In the genomic region with DNA sequence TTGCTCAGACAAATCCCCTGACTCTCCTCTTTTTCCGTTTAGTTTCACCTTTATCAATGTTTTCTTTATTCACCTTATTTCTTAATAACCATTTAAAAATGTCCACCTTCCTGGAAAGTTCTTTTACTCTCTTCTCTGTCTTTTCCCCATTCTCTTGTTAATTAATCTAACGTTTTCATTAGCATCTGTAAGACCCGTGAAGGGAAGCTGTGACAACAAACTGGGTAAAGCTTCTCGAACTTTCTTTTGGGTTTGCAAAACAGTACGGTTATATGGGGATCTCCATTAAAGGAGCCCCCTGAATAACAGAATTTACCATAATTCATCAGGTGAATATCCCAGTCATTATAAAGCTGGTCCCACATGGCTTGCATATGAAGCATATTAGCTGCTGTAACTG, we compare ENCODE assay signal across 22 cellular contexts. TPM values are rescaled to one million over a fixed set of nuclear protein-coding genes. Genes with fewer than 3 reads are reported as not detected.
"Had no signal": no experiment of that assay in that cellular context is flagged by ENCODE, and none has a peak within 500 bp of the region (broad histone marks: within the 10 kb centered on the region; RNA-seq: fewer than 3 reads in every experiment).

No MANE protein-coding gene starts in this region.

- H3K4me1 Mint-ChIP-seq: naive B cell; stimulated activated effector memory CD8-positive, alpha-beta T cell treated with anti-CD3 and anti-CD28 coated beads, Interleukin-12 subunit alpha, Interleukin-12 subunit beta, amount 100 ng/mL, for 72 hours had no signal

- H3K27me3 ChIP-seq: esophagus muscularis mucosa, gastrocnemius medialis, right lobe of liver, suprapubic skin, thyroid gland had no signal

- H3K9me3 ChIP-seq: right lobe of liver, suprapubic skin, thyroid gland had no signal

- H3K36me3 ChIP-seq: esophagus muscularis mucosa, gastrocnemius medialis, neutrophil, right lobe of liver, suprapubic skin, thyroid gland had no signal

- H3K27me3 Mint-ChIP-seq: type B pancreatic cell had no signal

- H3K27ac ChIP-seq: epithelial cell of prostate, esophagus muscularis mucosa, neutrophil, psoas muscle, right lobe of liver, suprapubic skin had no signal

- H3K4me3 ChIP-seq: esophagus muscularis mucosa, gastrocnemius medialis, lung, psoas muscle, right lobe of liver, suprapubic skin, thyroid gland had no signal

- H3K27ac Mint-ChIP-seq: nephron progenitor cell; stimulated activated effector memory CD8-positive, alpha-beta T cell treated with anti-CD3 and anti-CD28 coated beads, Interleukin-12 subunit alpha, Interleukin-12 subunit beta, amount 100 ng/mL, for 72 hours; type B pancreatic cell had no signal

- H3K36me3 Mint-ChIP-seq: stimulated activated effector memory CD8-positive, alpha-beta T cell treated with anti-CD3 and anti-CD28 coated beads, Interleukin-12 subunit alpha, Interleukin-12 subunit beta, amount 100 ng/mL, for 72 hours; type B pancreatic cell had no signal

- H3K4me1 ChIP-seq: esophagus muscularis mucosa, right lobe of liver, suprapubic skin had no signal

- DNase-seq: effector memory CD4-positive, alpha-beta T cell; gastrocnemius medialis; left colon; left ventricle myocardium superior; mesenchymal stem cell; naive B cell; nephron progenitor cell; psoas muscle; retina; right lobe of liver; stimulated activated CD4-positive, alpha-beta T cell treated with anti-CD3 and anti-CD28 coated beads, Interleukin-4, amount 100 ng/mL, for 1 hour; stimulated activated CD8-positive, alpha-beta memory T cell treated with anti-CD3 and anti-CD28 coated beads, Interleukin-4, amount 100 ng/mL, for 48 hours; stimulated activated naive CD8-positive, alpha-beta T cell treated with anti-CD3 and anti-CD28 coated beads, Interleukin-15, Interleukin-2, amounts not matched to agents 100 U/mL and 50 U/mL, for 24 hours; thyroid gland had no signal

- ATAC-seq: gastrocnemius medialis; left colon; left ventricle myocardium superior; psoas muscle; right lobe of liver; stimulated activated effector memory CD8-positive, alpha-beta T cell treated with anti-CD3 and anti-CD28 coated beads, Interleukin-12 subunit alpha, Interleukin-12 subunit beta, amount 100 ng/mL, for 72 hours; stimulated activated naive CD8-positive, alpha-beta T cell treated with anti-CD3 and anti-CD28 coated beads, Interleukin-15, Interleukin-2, amounts not matched to agents 100 U/mL and 50 U/mL, for 24 hours had no signal

- H3K4me3 Mint-ChIP-seq: naive B cell; nephron progenitor cell; stimulated activated effector memory CD8-positive, alpha-beta T cell treated with anti-CD3 and anti-CD28 coated beads, Interleukin-12 subunit alpha, Interleukin-12 subunit beta, amount 100 ng/mL, for 72 hours; type B pancreatic cell had no signal

RNA-seq across cellular contexts. Expression of gene TMEM30B, which starts 42.5 kb away (rescaled TPM):
- total RNA-seq: fibroblast of villous mesenchyme had no signal
